21 cellular contexts compared by ENCODE assay signal in genomic region chr20:23232679-23233308, GRCh38.
"Had no signal": no experiment of that assay in that cellular context is flagged by ENCODE, and none has a peak within 500 bp of the region (broad histone marks: within the 10 kb centered on the region; RNA-seq: fewer than 3 reads in every experiment).

No MANE protein-coding gene starts in this region.

- DNase-seq: activated B cell treated with CpG ODN at 0.5 μM for 24 hours; activated CD4-positive, alpha-beta T cell treated with anti-CD3 and anti-CD28 coated beads for 36 hours; activated CD4-positive, alpha-beta T cell treated with anti-CD3 and anti-CD28 coated beads, Interleukin-2, amount 50 U/mL, for 4 hours; activated CD8-positive, alpha-beta memory T cell treated with anti-CD3 and anti-CD28 coated beads, Interleukin-2, amount 50 U/mL, for 48 hours; activated naive CD4-positive, alpha-beta T cell; activated T-cell treated with anti-CD3 and anti-CD28 coated beads, Interleukin-2, amount 50 U/mL, for 4 hours; effector memory CD4-positive, alpha-beta T cell; glutamatergic neuron; hippocampal formation; left ventricle myocardium superior; occipital lobe; spleen; stimulated activated CD4-positive, alpha-beta T cell treated with anti-CD3 and anti-CD28 coated beads, Interleukin-4, amount 100 ng/mL, for 4 hours; stomach; T-helper 17 cell; uterus had no signal

- FAIRE-seq: astrocyte, colon, frontal cortex had no signal

- H3K27ac ChIP-seq: spleen, suprapubic skin, tibial nerve, uterus had no signal

- H3K9me3 ChIP-seq: suprapubic skin, uterus had no signal

- ATAC-seq: activated CD4-positive, alpha-beta T cell treated with anti-CD3 and anti-CD28 coated beads for 36 hours; activated T-cell treated with anti-CD3 and anti-CD28 coated beads, Interleukin-2, amount 50 U/mL, for 4 hours; left ventricle myocardium superior; T-helper 17 cell had no signal

- H3K27me3 ChIP-seq: spleen, stomach, suprapubic skin, tibial nerve, uterus had no signal

- H3K4me1 ChIP-seq: suprapubic skin, uterus had no signal

- H3K36me3 ChIP-seq: spleen, stomach, suprapubic skin, tibial nerve, uterus had no signal

- H3K4me3 ChIP-seq: spleen, stomach, suprapubic skin, tibial nerve, uterus had no signal
